1 cellular context compared by ENCODE assay signal in genomic region chr4:112840061-112840460, GRCh38.
TF ChIP-seq lines count a peak whose summit lies in the region.

No MANE protein-coding gene starts in this region.

TF ChIP-seq in A549, 52 proteins besides CTCF, POLR2A, EP300 and RAD21 (continued from another document):
- TF ChIP-seq ATOH8 (CRISPR knock-in tag; IDR thresholded peaks at IDR 0.05; ENCODE audit: low read depth) (no peak), NPAS2 (CRISPR knock-in tag; IDR thresholded peaks at IDR 0.05; ENCODE audit: borderline replicate concordance) (no peak), HES2 (IDR thresholded peaks at IDR 0.05) (no peak), PBX3 (IDR thresholded peaks at IDR 0.05) (no peak), HMGXB4 (CRISPR knock-in tag; IDR thresholded peaks at IDR 0.05; ENCODE audit: borderline replicate concordance) (no peak), RFX5 (IDR thresholded peaks at IDR 0.05) (no peak), POLR2AphosphoS2 (conservative IDR thresholded peaks at IDR 0.05; ENCODE audit: low read length) (no peak), BHLHE40 (IDR thresholded peaks at IDR 0.05; ENCODE audit: low read depth, low read length) (no peak), CBX8 (IDR thresholded peaks at IDR 0.05) (no peak), MAX (IDR thresholded peaks at IDR 0.05) (no peak)
TF ChIP-seq in A549: peak in this region for 0.
